14 cellular contexts compared by ENCODE assay signal in genomic region chr15:35603298-35603697, GRCh38. TPM values are rescaled to one million over a fixed set of nuclear protein-coding genes. Genes with fewer than 3 reads are reported as not detected.
DNase-seq lines count a peak whose midpoint lies in the region; ATAC-seq lines count a peak whose summit lies in the region.
"Had no signal": no experiment of that assay in that cellular context is flagged by ENCODE, and none has a peak within 500 bp of the region (broad histone marks: within the 10 kb centered on the region; RNA-seq: fewer than 3 reads in every experiment).

No MANE protein-coding gene starts in this region.

- H3K4me3 Mint-ChIP-seq in activated CD4-positive, alpha-beta T cell treated with anti-CD3 and anti-CD28 coated beads, Interleukin-2, amount 10 ng/mL, durations not matched to agents 7 days and 5 days: no peak overlapping the region
- H3K4me3 Mint-ChIP-seq: activated naive CD4-positive, alpha-beta T cell treated with anti-CD3 and anti-CD28 coated beads for 36 hours had no signal

- CTCF ChIA-PET in activated CD4-positive, alpha-beta T cell treated with anti-CD3 and anti-CD28 coated beads, Interleukin-2, amount 10 ng/mL, durations not matched to agents 7 days and 5 days (lab: Charles Lee): no interaction called here

- POLR2A ChIA-PET in activated CD4-positive, alpha-beta T cell treated with anti-CD3 and anti-CD28 coated beads, Interleukin-2, amount 10 ng/mL, durations not matched to agents 7 days and 5 days (lab: Charles Lee): no interaction called here

- no peaks in the 10 kb centered on the region for H3K9me3 Mint-ChIP-seq in activated CD4-positive, alpha-beta T cell treated with anti-CD3 and anti-CD28 coated beads, Interleukin-2, amount 10 ng/mL, durations not matched to agents 7 days and 5 days
- H3K9me3 Mint-ChIP-seq: activated naive CD4-positive, alpha-beta T cell treated with anti-CD3 and anti-CD28 coated beads for 36 hours had no signal

- no peaks in the 10 kb centered on the region for H3K36me3 Mint-ChIP-seq in activated CD4-positive, alpha-beta T cell treated with anti-CD3 and anti-CD28 coated beads, Interleukin-2, amount 10 ng/mL, durations not matched to agents 7 days and 5 days (ENCODE audit: low read depth)

- H3K4me3 ChIP-seq in skeletal muscle cell (ENCODE audit: low read depth, low read length): no peak overlapping the region

- no peaks in the 10 kb centered on the region for H3K27me3 Mint-ChIP-seq in activated CD4-positive, alpha-beta T cell treated with anti-CD3 and anti-CD28 coated beads, Interleukin-2, amount 10 ng/mL, durations not matched to agents 7 days and 5 days

- no peak overlapping the region for H3K27ac Mint-ChIP-seq in activated CD4-positive, alpha-beta T cell treated with anti-CD3 and anti-CD28 coated beads, Interleukin-2, amount 10 ng/mL, durations not matched to agents 7 days and 5 days
- H3K27ac Mint-ChIP-seq: activated naive CD4-positive, alpha-beta T cell treated with anti-CD3 and anti-CD28 coated beads for 36 hours had no signal

- peak; percentile 49 for ATAC-seq in GM18867 (IDR thresholded peaks at IDR 0.05; ENCODE audit: unreplicated experiment)
- ATAC-seq in HG02840 (IDR thresholded peaks at IDR 0.05; ENCODE audit: low FRiP score, unreplicated experiment): peak; percentile 76
- ATAC-seq: activated CD4-positive, CD25-positive, alpha-beta regulatory T cell treated with anti-CD3 and anti-CD28 coated beads, Interleukin-2, amount 50 U/mL, for 24 hours had no signal

- peak; percentile 44 for DNase-seq in astrocyte of the hippocampus (ENCODE audit: low read depth, low spot score)
- peak; percentile 59 for DNase-seq in skeletal muscle cell (ENCODE audit: low read depth)
- no peak for DNase-seq in NCI-H774 (lab: John Stamatoyannopoulos, UW)
- DNase-seq in DMS79 (lab: John Stamatoyannopoulos, UW): no peak
- DNase-seq in activated CD4-positive, alpha-beta T cell treated with anti-CD3 and anti-CD28 coated beads, Interleukin-2, amount 10 ng/mL, durations not matched to agents 7 days and 5 days: no peak
- no peak for DNase-seq in NCI-H526 (lab: John Stamatoyannopoulos, UW)
- DNase-seq: activated naive CD4-positive, alpha-beta T cell treated with anti-CD3 and anti-CD28 coated beads for 36 hours; DMS53; kidney glomerular epithelial cell; NCI-H187 treated with DMSO at 0.1 percent for 48 hours; RPMI8226 had no signal

- H3K4me1 Mint-ChIP-seq in activated CD4-positive, alpha-beta T cell treated with anti-CD3 and anti-CD28 coated beads, Interleukin-2, amount 10 ng/mL, durations not matched to agents 7 days and 5 days: no peaks in the 10 kb centered on the region

RNA-seq across cellular contexts. Expression of gene DPH6, which starts 57.3 kb away (rescaled TPM):
- 10 to 100 TPM in 1 of 2 experiments, 1 to 10 TPM in 1; 8.8 to 13.9 TPM for total RNA-seq in activated CD4-positive, alpha-beta T cell treated with anti-CD3 and anti-CD28 coated beads, Interleukin-2, amount 10 ng/mL, durations not matched to agents 7 days and 5 days

Comparison
In these comparisons a context has a peak if more than half of its experiments do, and no peak if none do; other contexts are left out.
1. DNase-seq: peak in astrocyte of the hippocampus (single experiment) and skeletal muscle cell (single experiment); none in NCI-H774 (single experiment), DMS79 (single experiment), activated CD4-positive, alpha-beta T cell treated with anti-CD3 and anti-CD28 coated beads, Interleukin-2, amount 10 ng/mL, durations not matched to agents 7 days and 5 days (single experiment) and NCI-H526 (0 of 2).